13 cellular contexts compared by ENCODE assay signal in genomic region chr7:47523401-47523800, GRCh38. TPM values are rescaled to one million over a fixed set of nuclear protein-coding genes. Genes with fewer than 3 reads are reported as not detected.
"Had no signal": no experiment of that assay in that cellular context is flagged by ENCODE, and none has a peak within 500 bp of the region (broad histone marks: within the 10 kb centered on the region; RNA-seq: fewer than 3 reads in every experiment).

No MANE protein-coding gene starts in this region.

- H3K36me3 ChIP-seq: ovary, uterus had no signal

- H3K27ac ChIP-seq: foreskin keratinocyte, ovary, thyroid gland, upper lobe of left lung had no signal

- H3K36me3 Mint-ChIP-seq: naive thymus-derived CD8-positive, alpha-beta T cell had no signal

- H3K4me1 ChIP-seq: foreskin keratinocyte had no signal

- H3K4me1 Mint-ChIP-seq: naive thymus-derived CD8-positive, alpha-beta T cell had no signal

- DNase-seq: dermis blood vessel endothelial cell; foreskin keratinocyte; naive thymus-derived CD8-positive, alpha-beta T cell; ovary; right cardiac atrium; small intestine; stimulated activated CD4-positive, alpha-beta T cell treated with anti-CD3 and anti-CD28 coated beads, Interleukin-2, amount 100 ng/mL, for 48 hours; stimulated activated naive CD4-positive, alpha-beta T cell treated with Interleukin-2 at 50 U/mL for 16 hours; thyroid gland; upper lobe of left lung; uterus had no signal

- H3K27ac Mint-ChIP-seq: naive thymus-derived CD8-positive, alpha-beta T cell; progenitor cell of endocrine pancreas had no signal

- H3K4me3 ChIP-seq: mucosa of descending colon, ovary, thyroid gland, upper lobe of left lung, uterus had no signal

- H3K27me3 Mint-ChIP-seq: progenitor cell of endocrine pancreas had no signal

- FAIRE-seq: small intestine had no signal

- H3K4me3 Mint-ChIP-seq: naive thymus-derived CD8-positive, alpha-beta T cell had no signal

- H3K9me3 ChIP-seq: mucosa of descending colon, ovary, thyroid gland, upper lobe of left lung, uterus had no signal

- H3K9me3 Mint-ChIP-seq: naive thymus-derived CD8-positive, alpha-beta T cell had no signal

- H3K27me3 ChIP-seq: foreskin keratinocyte, ovary, thyroid gland, upper lobe of left lung, uterus had no signal

- ATAC-seq: foreskin keratinocyte; mucosa of descending colon; naive thymus-derived CD8-positive, alpha-beta T cell; right cardiac atrium had no signal

RNA-seq across cellular contexts. Expression of gene TNS3, which starts 58.5 kb away (rescaled TPM):
- polyA plus RNA-seq: naive thymus-derived CD8-positive, alpha-beta T cell had no signal
